8 cellular contexts compared by ENCODE assay signal in the genomic region with DNA sequence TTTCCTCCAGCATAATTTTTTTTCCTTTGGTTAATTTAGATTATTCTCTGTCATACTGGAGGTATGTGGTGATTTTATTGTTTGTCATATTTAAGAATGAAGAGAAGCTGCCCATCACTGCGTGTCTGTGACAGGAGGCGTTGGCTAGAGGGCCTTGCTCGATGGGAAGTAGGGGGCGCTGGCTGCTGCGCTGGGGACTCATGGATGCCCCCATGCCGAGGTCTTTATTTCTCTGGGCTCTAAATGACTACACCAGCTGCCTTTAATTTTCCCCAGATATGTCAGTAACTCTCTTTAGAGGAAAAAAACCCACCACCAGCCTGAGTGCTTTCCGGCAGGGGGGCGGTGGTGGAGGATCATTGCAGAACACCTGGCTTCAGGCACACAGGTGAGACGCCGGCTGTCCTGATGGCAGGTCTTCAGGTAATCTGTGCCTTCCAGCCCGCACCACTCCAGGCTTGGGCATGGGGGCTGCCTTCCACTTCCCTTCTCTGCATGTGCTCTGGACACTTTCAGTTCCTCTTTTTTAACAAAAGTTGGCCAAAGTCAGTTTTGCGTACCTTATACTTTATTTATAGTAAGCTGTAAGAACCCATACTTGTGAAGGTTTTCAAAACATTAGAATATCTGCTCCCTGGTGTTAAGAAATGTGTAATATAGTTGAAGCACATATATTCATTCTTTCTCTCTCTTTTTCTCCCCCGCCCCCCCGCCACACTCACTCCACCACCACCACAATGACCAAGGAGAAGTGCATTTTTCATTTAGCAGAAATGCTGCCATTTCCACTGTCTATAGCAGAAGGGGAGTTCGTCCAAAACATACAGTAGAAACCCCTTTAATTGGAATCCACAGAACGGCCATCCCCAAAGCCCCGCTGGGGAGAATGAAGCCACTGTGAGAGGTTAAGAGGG.
DNase-seq lines count a peak whose midpoint lies in the region; ATAC-seq and TF ChIP-seq lines count a peak whose summit lies in the region.
"Had no signal": no experiment of that assay in that cellular context is flagged by ENCODE, and none has a peak within 500 bp of the region (broad histone marks: within the 10 kb centered on the region; RNA-seq: fewer than 3 reads in every experiment).

No MANE protein-coding gene starts in this region.

- no peaks in the 10 kb centered on the region for H3K79me2 ChIP-seq in H9 (ENCODE audit: insufficient read depth, low read length)

- H2BK5ac ChIP-seq in H9 (ENCODE audit: insufficient read length, low read length) = no peak overlapping the region

- peak; percentile 48 for TF ChIP-seq CTCF in H9 (conservative IDR thresholded peaks at IDR 0.05)
- TF ChIP-seq CTCF in endothelial cell (IDR thresholded peaks at IDR 0.05; ENCODE audit: unreplicated experiment) = no peak

- peaks cover 9 to 17% of the 10 kb centered on the region in 2 experiments for H3K9me3 Mint-ChIP-seq in H9
- H3K9me3 Mint-ChIP-seq in naive thymus-derived CD4-positive, alpha-beta T cell = peaks cover 0 to 4% (median 0%) of the 10 kb centered on the region in 11 donors
- no peaks in the 10 kb centered on the region for H3K9me3 Mint-ChIP-seq in endothelial cell (ENCODE audit: unreplicated experiment)

- POLR2A ChIA-PET in naive thymus-derived CD4-positive, alpha-beta T cell (lab: Charles Lee) = interaction anchor here (0.7 to 1.3 kb wide), 3 partner anchors 31 to 50 kb away, joined by 3 to 5 read pairs (median 4); no protein-coding TSS in a partner anchor

- no peaks in the 10 kb centered on the region for H3K36me3 ChIP-seq in naive thymus-derived CD4-positive, alpha-beta T cell (ENCODE audit: control insufficient read depth in 2 of 3, insufficient read depth in 3 of 3, low read length in 3 of 3)

- H3K23me2 ChIP-seq in H9 (ENCODE audit: insufficient read length, low read depth, low read length, poor library complexity, severe bottlenecking) = no peaks in the 10 kb centered on the region

- no peak overlapping the region for H4K91ac ChIP-seq in H9 (ENCODE audit: insufficient read length, low read depth, low read length)

- H3K27ac Mint-ChIP-seq in H9 = no peak overlapping the region; a peak in 1 of 7 replicates
- H3K27ac Mint-ChIP-seq in naive thymus-derived CD4-positive, alpha-beta T cell = peak overlapping the region; percentile 30 to 96 (median 87)
- H3K27ac Mint-ChIP-seq in endothelial cell (ENCODE audit: unreplicated experiment) = no peak overlapping the region

- H3K4me3 ChIP-seq in naive thymus-derived CD4-positive, alpha-beta T cell (ENCODE audit: low read length) = no peak overlapping the region
- H3K4me3 ChIP-seq: heart left ventricle had no signal

- no peak overlapping the region for H2BK12ac ChIP-seq in H9 (ENCODE audit: insufficient read length, low read depth, low read length)

- intact Hi-C loops in naive thymus-derived CD4-positive, alpha-beta T cell (cut with micrococcal nuclease) = loop anchor here in 1 of 2 donors (10.0 kb wide), 1 partner anchor 157 kb away; no protein-coding TSS in a partner anchor

- H3K4me1 Mint-ChIP-seq in H9 = peaks cover 12 to 17% of the 10 kb centered on the region in 2 experiments
- peaks cover 24 to 91% (median 75%) of the 10 kb centered on the region in 7 donors for H3K4me1 Mint-ChIP-seq in naive thymus-derived CD4-positive, alpha-beta T cell
- H3K4me1 Mint-ChIP-seq in endothelial cell (ENCODE audit: unreplicated experiment) = peaks cover 21% of the 10 kb centered on the region

- H3K23ac ChIP-seq in H9 (ENCODE audit: insufficient read length, low read depth, low read length) = no peak overlapping the region

- H3K27ac ChIP-seq in H9 (ENCODE audit: insufficient read length, low read depth, low read length) = no peak overlapping the region
- H3K27ac ChIP-seq in naive thymus-derived CD4-positive, alpha-beta T cell (ENCODE audit: low read depth, low read length) = peak overlapping the region; percentile 70

- H4K20me1 ChIP-seq in H9 (ENCODE audit: control insufficient read depth, insufficient read depth, insufficient read length) = no peaks in the 10 kb centered on the region

- H3T11ph ChIP-seq in H9 (ENCODE audit: low read length) = no peak overlapping the region

- H3K36me3 Mint-ChIP-seq in H9 (ENCODE audit: insufficient read depth in 1 of 3, low read depth in 3 of 3) = peaks cover 29 to 34% (median 29%) of the 10 kb centered on the region in 3 experiments
- peaks cover 0 to 60% (median 26%) of the 10 kb centered on the region in 5 donors for H3K36me3 Mint-ChIP-seq in naive thymus-derived CD4-positive, alpha-beta T cell
- peaks cover 33% of the 10 kb centered on the region for H3K36me3 Mint-ChIP-seq in endothelial cell (ENCODE audit: low read depth, unreplicated experiment)

- H3K4me1 ChIP-seq in H9 (ENCODE audit: insufficient read depth, low read length) = no peaks in the 10 kb centered on the region
- peaks cover 0 to 45% of the 10 kb centered on the region in 2 donors for H3K4me1 ChIP-seq in naive thymus-derived CD4-positive, alpha-beta T cell (ENCODE audit: control insufficient read depth in 2 of 2, insufficient read depth in 2 of 2, low read length in 2 of 2)

- no peak overlapping the region for H2AFZ ChIP-seq in H9 (ENCODE audit: low read length)

- no peak overlapping the region for H3K9ac ChIP-seq in H9 (ENCODE audit: extremely low read depth, insufficient read length, low read length)

- no peaks in the 10 kb centered on the region for H3K9me3 ChIP-seq in H9 (ENCODE audit: control insufficient read depth, low read depth, low read length)
- H3K9me3 ChIP-seq in naive thymus-derived CD4-positive, alpha-beta T cell (ENCODE audit: control insufficient read depth in 2 of 3, low read length in 3 of 3) = no peaks in the 10 kb centered on the region
- H3K9me3 ChIP-seq: heart left ventricle had no signal

- H2BK15ac ChIP-seq in H9 (ENCODE audit: low read depth, low read length) = no peak overlapping the region

- H3K4ac ChIP-seq in H9 (ENCODE audit: low read depth, low read length) = no peak overlapping the region

- no peak overlapping the region for H4K8ac ChIP-seq in H9 (replicated peaks; ENCODE audit: insufficient read length, low read depth, low read length)

- no peak overlapping the region for H3K4me2 ChIP-seq in H9 (ENCODE audit: insufficient read depth, insufficient read length, low read length)

- no peaks in the 10 kb centered on the region for H3K27me3 ChIP-seq in H9 (ENCODE audit: insufficient read depth, low read length)
- no peaks in the 10 kb centered on the region for H3K27me3 ChIP-seq in naive thymus-derived CD4-positive, alpha-beta T cell (ENCODE audit: control insufficient read depth in 2 of 2, insufficient read depth in 2 of 2, low read length in 2 of 2)
- H3K27me3 ChIP-seq: heart left ventricle had no signal

- no peak overlapping the region for H3K14ac ChIP-seq in H9 (ENCODE audit: insufficient read depth, low read length)

- H3K4me3 Mint-ChIP-seq in H9 (no peak overlapping the region), endothelial cell (ENCODE audit: unreplicated experiment) (no peak overlapping the region)
- peak overlapping the region in 4 of 10 donors; percentile 27 to 79 (median 42) for H3K4me3 Mint-ChIP-seq in naive thymus-derived CD4-positive, alpha-beta T cell

- no peak overlapping the region for H3K56ac ChIP-seq in H9 (ENCODE audit: insufficient read length, low read depth, low read length)

- H3K79me1 ChIP-seq in H9 (ENCODE audit: insufficient read depth, low read depth, low read length, poor library complexity, severe bottlenecking) = no peaks in the 10 kb centered on the region

- CTCF ChIA-PET in naive thymus-derived CD4-positive, alpha-beta T cell (lab: Charles Lee) = no interaction called here

- no peak overlapping the region for H4K5ac ChIP-seq in H9 (ENCODE audit: insufficient read length, low read depth, low read length)

- no peak overlapping the region for H2AK5ac ChIP-seq in H9 (ENCODE audit: insufficient read length, low read length)

- H3K27me3 Mint-ChIP-seq in H9 (ENCODE audit: low read depth) = peaks cover 3% of the 10 kb centered on the region
- no peaks in the 10 kb centered on the region for H3K27me3 Mint-ChIP-seq in naive thymus-derived CD4-positive, alpha-beta T cell
- peaks cover 15% of the 10 kb centered on the region for H3K27me3 Mint-ChIP-seq in endothelial cell (ENCODE audit: unreplicated experiment)

- H2BK20ac ChIP-seq in H9 (ENCODE audit: low read depth, low read length, poor library complexity, severe bottlenecking) = no peak overlapping the region

- H2BK120ac ChIP-seq in H9 (ENCODE audit: low read depth, low read length, poor library complexity, severe bottlenecking) = no peak overlapping the region

- H3K18ac ChIP-seq in H9 (ENCODE audit: insufficient read length, low read depth, low read length) = no peak overlapping the region

- WGBS in H9 (ENCODE audit: extremely low coverage, insufficient read length, low lambda C conversion rate) = no CpG with 5 or more reads among the region's 17 CpGs

- DNase-seq in H9 = no peak
- peak; percentile 91 for DNase-seq in NAMALWA (ENCODE audit: low spot score)
- DNase-seq in naive thymus-derived CD4-positive, alpha-beta T cell = no peak
- no peak for DNase-seq in HuH-7.5 (ENCODE audit: low spot score)
- no peak for DNase-seq in endothelial cell (ENCODE audit: low spot score)
- DNase-seq in ecto neural progenitor cell (ENCODE audit: low spot score) = no peak
- DNase-seq: heart left ventricle had no signal

- peak; percentile 82 for ATAC-seq in GM18868 (IDR thresholded peaks at IDR 0.05; ENCODE audit: unreplicated experiment)
- peak; percentile 50 for ATAC-seq in naive thymus-derived CD4-positive, alpha-beta T cell

Comparison
In these comparisons a context has a peak if more than half of its experiments do, and no peak if none do; other contexts are left out.
1. H3K27ac Mint-ChIP-seq: peak in naive thymus-derived CD4-positive, alpha-beta T cell (9 of 9); none in H9 (0 of 3) and endothelial cell (single experiment).